11 cellular contexts compared by ENCODE assay signal in the genomic region with DNA sequence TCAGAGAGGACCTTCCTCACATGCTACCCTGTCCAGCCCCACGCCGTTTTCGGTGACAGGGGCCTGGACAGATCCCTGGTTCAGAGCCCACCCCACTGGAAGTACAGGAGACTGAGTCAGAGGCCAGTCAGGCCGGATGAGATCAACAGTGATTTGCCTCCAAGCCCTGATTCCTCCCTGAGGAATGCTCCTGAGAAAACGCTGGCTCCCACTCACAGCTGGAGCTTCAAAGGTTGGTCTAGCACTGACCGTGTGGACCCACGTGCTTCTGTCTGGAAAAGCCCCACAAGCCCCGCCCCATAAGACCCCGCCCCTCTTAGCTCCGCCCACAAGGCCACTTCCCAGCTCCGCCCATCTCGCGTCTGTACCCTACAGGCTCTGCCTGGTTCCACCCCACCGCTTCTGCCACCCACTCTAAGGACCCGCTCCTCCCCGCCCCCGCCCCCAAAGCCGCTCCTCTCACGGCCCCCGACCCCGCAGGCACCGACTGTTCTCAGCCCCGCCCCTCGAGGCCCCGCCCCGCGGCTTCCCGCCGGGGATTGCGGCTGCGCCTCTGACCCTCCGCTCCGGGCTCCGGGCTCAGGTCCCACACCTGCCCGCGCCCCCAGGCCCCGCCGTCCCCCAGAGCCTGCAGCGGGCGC.
DNase-seq lines count a peak whose midpoint lies in the region; ATAC-seq and TF ChIP-seq lines count a peak whose summit lies in the region.
"Had no signal": no experiment of that assay in that cellular context is flagged by ENCODE, and none has a peak within 500 bp of the region (broad histone marks: within the 10 kb centered on the region; RNA-seq: fewer than 3 reads in every experiment).

No MANE protein-coding gene starts in this region.

- H3K36me3 Mint-ChIP-seq in activated CD4-positive, alpha-beta T cell treated with anti-CD3 and anti-CD28 coated beads for 36 hours (ENCODE audit: low read depth) = no peaks in the 10 kb centered on the region
- H3K36me3 Mint-ChIP-seq in activated CD4-positive, alpha-beta T cell treated with anti-CD3 and anti-CD28 coated beads, Interleukin-2, amount 10 ng/mL, durations not matched to agents 24 days and 14 days (ENCODE audit: low read depth) = no peaks in the 10 kb centered on the region

- H3K27ac Mint-ChIP-seq in activated CD4-positive, alpha-beta T cell treated with anti-CD3 and anti-CD28 coated beads for 36 hours = no peak overlapping the region
- no peak overlapping the region for H3K27ac Mint-ChIP-seq in activated CD4-positive, alpha-beta T cell treated with anti-CD3 and anti-CD28 coated beads, Interleukin-2, amount 10 ng/mL, durations not matched to agents 24 days and 14 days
- H3K27ac Mint-ChIP-seq: CD8-positive, alpha-beta memory T cell had no signal

- CTCF ChIA-PET in activated CD4-positive, alpha-beta T cell treated with anti-CD3 and anti-CD28 coated beads for 36 hours (lab: Charles Lee) = interaction anchor here (0.7 kb wide), 1 partner anchor 216 kb away, joined by 3 read pairs; no protein-coding TSS in a partner anchor
- CTCF ChIA-PET in PC-3 (lab: Charles Lee) = no interaction called here

- TF ChIP-seq POLR2A in erythroblast (IDR thresholded peaks at IDR 0.05; ENCODE audit: low read length) = no peak

- TF ChIP-seq CTCF in PC-3 (conservative IDR thresholded peaks at IDR 0.05; ENCODE audit: low read depth, low read length) = no peak

- H3K4me3 Mint-ChIP-seq in activated CD4-positive, alpha-beta T cell treated with anti-CD3 and anti-CD28 coated beads for 36 hours = no peak overlapping the region
- no peak overlapping the region for H3K4me3 Mint-ChIP-seq in activated CD4-positive, alpha-beta T cell treated with anti-CD3 and anti-CD28 coated beads, Interleukin-2, amount 10 ng/mL, durations not matched to agents 24 days and 14 days

- H3F3A ChIP-seq in PC-3 (ENCODE audit: low read length, unreplicated experiment) = no peaks in the 10 kb centered on the region

- peak; percentile 59 for DNase-seq in activated CD4-positive, alpha-beta T cell treated with anti-CD3 and anti-CD28 coated beads for 36 hours
- no peak for DNase-seq in activated CD4-positive, alpha-beta T cell treated with anti-CD3 and anti-CD28 coated beads, Interleukin-2, amount 10 ng/mL, durations not matched to agents 24 days and 14 days
- DNase-seq in PC-3 (peak; percentile 63), erythroblast (lab: John Stamatoyannopoulos, UW) (peak; percentile 16 to 39)
- peak in 2 of 3 experiments; percentile 9 to 24 for DNase-seq in stimulated activated CD4-positive, alpha-beta T cell treated with anti-CD3 and anti-CD28 coated beads, TNF-alpha, amount 100 ng/mL, for 4 hours (ENCODE audit: low read depth in 3 of 3)

- POLR2A ChIA-PET in activated CD4-positive, alpha-beta T cell treated with anti-CD3 and anti-CD28 coated beads for 36 hours (lab: Charles Lee) = interaction anchor here (0.5 kb wide), 1 partner anchor 803 kb away, joined by 3 read pairs; no protein-coding TSS in a partner anchor
- POLR2A ChIA-PET in PC-3 (lab: Charles Lee; ENCODE audit: unreplicated experiment) = no interaction called here

- H3K4me1 ChIP-seq in PC-3 (ENCODE audit: insufficient read depth, low read length) = no peaks in the 10 kb centered on the region; the same call in 1 of the 2 replicates
- H3K4me1 ChIP-seq: ascending aorta had no signal

- H2AFZ ChIP-seq in PC-3 (ENCODE audit: low read length) = no peak overlapping the region

- H3K4me3 ChIP-seq in PC-3 (ENCODE audit: low read length) = no peak overlapping the region
- H3K4me3 ChIP-seq: ascending aorta had no signal

- H3K9me3 Mint-ChIP-seq in activated CD4-positive, alpha-beta T cell treated with anti-CD3 and anti-CD28 coated beads for 36 hours (ENCODE audit: low read depth) = peaks cover 2% of the 10 kb centered on the region
- H3K9me3 Mint-ChIP-seq in activated CD4-positive, alpha-beta T cell treated with anti-CD3 and anti-CD28 coated beads, Interleukin-2, amount 10 ng/mL, durations not matched to agents 24 days and 14 days = no peaks in the 10 kb centered on the region

- no peaks in the 10 kb centered on the region for H3K36me3 ChIP-seq in PC-3 (ENCODE audit: low read depth, low read length)
- H3K36me3 ChIP-seq: ascending aorta had no signal

- no peak overlapping the region for H3K27ac ChIP-seq in PC-3 (ENCODE audit: low read length)
- H3K27ac ChIP-seq: ascending aorta had no signal

- peaks cover 29% of the 10 kb centered on the region for H3K27me3 Mint-ChIP-seq in activated CD4-positive, alpha-beta T cell treated with anti-CD3 and anti-CD28 coated beads for 36 hours
- peaks cover 20% of the 10 kb centered on the region for H3K27me3 Mint-ChIP-seq in activated CD4-positive, alpha-beta T cell treated with anti-CD3 and anti-CD28 coated beads, Interleukin-2, amount 10 ng/mL, durations not matched to agents 24 days and 14 days

- no TSS peak for BruUV-seq in PC-3 (replicated peaks; lab: Mats Ljungman, UMichigan)

- H3K79me2 ChIP-seq in PC-3 (ENCODE audit: low read length) = no peaks in the 10 kb centered on the region
- H3K79me2 ChIP-seq: parathyroid adenoma had no signal

- no peak overlapping the region for H3K4me2 ChIP-seq in PC-3 (ENCODE audit: low read length)

- H3K9me3 ChIP-seq in PC-3 (ENCODE audit: low read length) = no peaks in the 10 kb centered on the region

- H3K27me3 ChIP-seq in PC-3 (ENCODE audit: low read length) = peaks cover 19% of the 10 kb centered on the region

- intact Hi-C loops in activated CD4-positive, alpha-beta T cell treated with anti-CD3 and anti-CD28 coated beads for 36 hours (cut with DNase I, micrococcal nuclease) = no loop called here
- intact Hi-C loops in activated CD4-positive, alpha-beta T cell treated with anti-CD3 and anti-CD28 coated beads, Interleukin-2, amount 10 ng/mL, durations not matched to agents 24 days and 14 days (cut with micrococcal nuclease) = no loop called here
- intact Hi-C loops in PC-3 (cut with micrococcal nuclease) = no loop called here

- peaks cover 2% of the 10 kb centered on the region for H3K4me1 Mint-ChIP-seq in activated CD4-positive, alpha-beta T cell treated with anti-CD3 and anti-CD28 coated beads for 36 hours
- peaks cover 1% of the 10 kb centered on the region for H3K4me1 Mint-ChIP-seq in activated CD4-positive, alpha-beta T cell treated with anti-CD3 and anti-CD28 coated beads, Interleukin-2, amount 10 ng/mL, durations not matched to agents 24 days and 14 days

- H3K9ac ChIP-seq in PC-3 (ENCODE audit: low read length) = no peak overlapping the region
- H3K9ac ChIP-seq: parathyroid adenoma had no signal

- H3K9me2 ChIP-seq in PC-3 (replicated peaks; ENCODE audit: low read length) = no peaks in the 10 kb centered on the region

- no peaks in the 10 kb centered on the region for H4K20me1 ChIP-seq in PC-3 (ENCODE audit: low read length)

- peak; percentile 76 for ATAC-seq in activated CD4-positive, alpha-beta T cell treated with anti-CD3 and anti-CD28 coated beads for 36 hours
- peak; percentile 51 for ATAC-seq in PC-3
- no peak for ATAC-seq in GM21515 (IDR thresholded peaks at IDR 0.05; ENCODE audit: unreplicated experiment)
- ATAC-seq in HG03280 (IDR thresholded peaks at IDR 0.05; ENCODE audit: unreplicated experiment) = no peak
- ATAC-seq in GM19351 (IDR thresholded peaks at IDR 0.05; ENCODE audit: unreplicated experiment) = no peak

Comparison
In these comparisons a context has a peak if more than half of its experiments do, and no peak if none do; other contexts are left out.
1. ATAC-seq: peak in activated CD4-positive, alpha-beta T cell treated with anti-CD3 and anti-CD28 coated beads for 36 hours (single experiment) and PC-3 (single experiment); none in GM21515 (single experiment), HG03280 (single experiment) and GM19351 (single experiment).